ENCODE assay signal across 20 cellular contexts in the genomic region with DNA sequence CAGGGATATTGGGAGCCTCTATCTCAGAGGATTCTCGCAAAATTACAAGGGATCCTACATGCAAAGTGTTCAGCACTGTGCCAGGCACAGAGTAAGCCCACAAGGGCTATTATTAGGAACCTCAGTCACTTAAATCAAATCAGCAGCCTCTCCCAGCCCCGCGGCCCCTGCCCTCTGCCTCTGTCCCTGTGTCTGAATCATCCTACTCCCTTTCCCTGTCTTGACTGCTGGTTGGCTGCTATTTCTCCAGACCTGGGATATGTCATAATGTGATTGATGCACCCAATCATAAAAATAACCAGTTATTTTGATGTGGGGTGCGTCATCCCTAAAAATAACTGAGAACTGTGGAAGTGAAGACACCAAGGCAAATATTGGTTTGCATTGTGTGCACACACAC.
DNase-seq lines count a peak whose midpoint lies in the region; ATAC-seq and TF ChIP-seq lines count a peak whose summit lies in the region.
"Had no signal": no experiment of that assay in that cellular context is flagged by ENCODE, and none has a peak within 500 bp of the region (broad histone marks: within the 10 kb centered on the region; RNA-seq: fewer than 3 reads in every experiment).

No MANE protein-coding gene starts in this region.

- H3K27ac Mint-ChIP-seq in H9: no peak overlapping the region
- H3K27ac Mint-ChIP-seq: CD4-positive, CD25-positive, alpha-beta regulatory T cell had no signal

- H3K36me3 ChIP-seq in trophoblast cell (ENCODE audit: control insufficient read depth in 1 of 2, insufficient read depth in 2 of 2, low read length in 2 of 2) (no peaks in the 10 kb centered on the region), tibial artery (no peaks in the 10 kb centered on the region)

- POLR2A ChIA-PET in RWPE1 (lab: Yijun Ruan, JAX; ENCODE audit: low non-redundant PET): no interaction called here

- H3K4me1 ChIP-seq in H9 (ENCODE audit: insufficient read depth, low read length): peaks cover 11% of the 10 kb centered on the region; the same call in 1 of the 2 replicates
- H3K4me1 ChIP-seq in trophoblast cell (ENCODE audit: control insufficient read depth in 1 of 2, insufficient read depth in 2 of 2, low read length in 2 of 2): no peaks in the 10 kb centered on the region
- H3K4me1 ChIP-seq in tibial artery: no peaks in the 10 kb centered on the region

- H3K36me3 Mint-ChIP-seq in H9 (ENCODE audit: insufficient read depth in 1 of 3, low read depth in 3 of 3): peaks cover 0 to 1% (median 0%) of the 10 kb centered on the region in 3 experiments; a peak in 1 of 7 replicates
- H3K36me3 Mint-ChIP-seq: CD4-positive, CD25-positive, alpha-beta regulatory T cell had no signal

- DNase-seq in A172 (ENCODE audit: low spot score) (peak; percentile 57), H9 (no peak), RWPE1 (ENCODE audit: low spot score) (peak; percentile 19), trophoblast cell (no peak), tibial artery (no peak), COLO829 (ENCODE audit: low spot score) (no peak)
- DNase-seq: ACHN; AML-193; Calu3; CD4-positive, CD25-positive, alpha-beta regulatory T cell; DMS53; NCI-H1048; NCI-H146; NCI-H2081; NCI-H510A treated with DMSO at 0.1 percent for 48 hours; NCI-H82; SIG-M5 had no signal

- H2BK120ac ChIP-seq in H9 (ENCODE audit: low read depth, low read length, poor library complexity, severe bottlenecking) (no peak overlapping the region), trophoblast cell (ENCODE audit: insufficient read depth, low read length, poor library complexity) (no peak overlapping the region)

- H3K14ac ChIP-seq in H9 (ENCODE audit: insufficient read depth, low read length): no peak overlapping the region
- no peak overlapping the region for H3K14ac ChIP-seq in trophoblast cell (ENCODE audit: low read length)

- no peaks in the 10 kb centered on the region for H3K9me3 Mint-ChIP-seq in H9

- no peak overlapping the region for H3K27ac ChIP-seq in H9 (ENCODE audit: insufficient read length, low read depth, low read length)
- H3K27ac ChIP-seq in RWPE1: no peak overlapping the region
- no peak overlapping the region for H3K27ac ChIP-seq in trophoblast cell (ENCODE audit: low read depth, low read length)
- H3K27ac ChIP-seq in tibial artery: no peak overlapping the region
- H3K27ac ChIP-seq: PC-9 had no signal

- H3K9ac ChIP-seq in H9 (ENCODE audit: extremely low read depth, insufficient read length, low read length): no peak overlapping the region
- H3K9ac ChIP-seq in trophoblast cell (ENCODE audit: low read length): no peak overlapping the region

- H3K27me3 ChIP-seq in H9 (ENCODE audit: insufficient read depth, low read length) (no peaks in the 10 kb centered on the region), trophoblast cell (ENCODE audit: insufficient read depth, low read length) (no peaks in the 10 kb centered on the region), tibial artery (no peaks in the 10 kb centered on the region)

- H3K4me1 Mint-ChIP-seq in H9: peaks cover 30 to 35% of the 10 kb centered on the region in 2 experiments
- H3K4me1 Mint-ChIP-seq: CD4-positive, CD25-positive, alpha-beta regulatory T cell had no signal

- H4K91ac ChIP-seq in H9 (ENCODE audit: insufficient read length, low read depth, low read length) (no peak overlapping the region), trophoblast cell (ENCODE audit: low read depth, low read length) (no peak overlapping the region)

- no peak overlapping the region for H2AK5ac ChIP-seq in H9 (ENCODE audit: insufficient read length, low read length)
- no peak overlapping the region for H2AK5ac ChIP-seq in trophoblast cell (ENCODE audit: low read length)

- H3K9me3 ChIP-seq in H9 (ENCODE audit: control insufficient read depth, low read depth, low read length) (no peaks in the 10 kb centered on the region), trophoblast cell (ENCODE audit: insufficient read depth, low read depth, low read length) (peaks cover 18% of the 10 kb centered on the region), tibial artery (no peaks in the 10 kb centered on the region)

- intact Hi-C loops in tibial artery (cut with DNase I; ENCODE audit: low total_unique reads): no loop called here

- no peak overlapping the region for H2AFZ ChIP-seq in H9 (ENCODE audit: low read length)
- no peak overlapping the region for H2AFZ ChIP-seq in trophoblast cell (ENCODE audit: insufficient read depth, low read length, poor library complexity)
- H2AFZ ChIP-seq: PC-9 had no signal

- CTCF ChIA-PET in RWPE1 (lab: Yijun Ruan, JAX): no interaction called here

- no peaks in the 10 kb centered on the region for H3K27me3 Mint-ChIP-seq in H9 (ENCODE audit: low read depth)
- H3K27me3 Mint-ChIP-seq: CD4-positive, CD25-positive, alpha-beta regulatory T cell had no signal

- no peak overlapping the region for H2BK12ac ChIP-seq in H9 (ENCODE audit: insufficient read length, low read depth, low read length)
- no peak overlapping the region for H2BK12ac ChIP-seq in trophoblast cell (ENCODE audit: low read length)

- H4K5ac ChIP-seq in H9 (ENCODE audit: insufficient read length, low read depth, low read length): peak overlapping the region; percentile 21

- H3T11ph ChIP-seq in H9 (ENCODE audit: low read length): no peak overlapping the region

- H4K20me1 ChIP-seq in H9 (ENCODE audit: control insufficient read depth, insufficient read depth, insufficient read length): peaks cover 2% of the 10 kb centered on the region

- H3K18ac ChIP-seq in H9 (ENCODE audit: insufficient read length, low read depth, low read length) (no peak overlapping the region), trophoblast cell (ENCODE audit: low read length) (no peak overlapping the region)

- H3K4ac ChIP-seq in H9 (ENCODE audit: low read depth, low read length): no peak overlapping the region
- H3K4ac ChIP-seq in trophoblast cell (ENCODE audit: low read depth, low read length): no peak overlapping the region

- H2BK5ac ChIP-seq in H9 (ENCODE audit: insufficient read length, low read length): no peak overlapping the region
- H2BK5ac ChIP-seq in trophoblast cell (ENCODE audit: low read depth, low read length, poor library complexity): no peak overlapping the region

- no peak for ATAC-seq in HG02759 (IDR thresholded peaks at IDR 0.05; ENCODE audit: unreplicated experiment)
- ATAC-seq: HCT116 had no signal

- no peak overlapping the region for H2BK20ac ChIP-seq in H9 (ENCODE audit: low read depth, low read length, poor library complexity, severe bottlenecking)

- H2BK15ac ChIP-seq in H9 (ENCODE audit: low read depth, low read length): no peak overlapping the region

- H3K4me2 ChIP-seq in H9 (ENCODE audit: insufficient read depth, insufficient read length, low read length) (no peak overlapping the region), trophoblast cell (ENCODE audit: low read length) (no peak overlapping the region)
- H3K4me2 ChIP-seq: PC-9 had no signal

- H3K79me2 ChIP-seq in H9 (ENCODE audit: insufficient read depth, low read length) (no peaks in the 10 kb centered on the region), trophoblast cell (ENCODE audit: control insufficient read depth, insufficient read depth, low read length, poor library complexity) (no peaks in the 10 kb centered on the region)

- H3K23me2 ChIP-seq in H9 (ENCODE audit: insufficient read length, low read depth, low read length, poor library complexity, severe bottlenecking): no peaks in the 10 kb centered on the region

- H3K4me3 ChIP-seq in trophoblast cell (ENCODE audit: low read depth, low read length) (peak overlapping the region; percentile 39), tibial artery (no peak overlapping the region)
- H3K4me3 ChIP-seq: PC-9 had no signal

- TF ChIP-seq CTCF in H9 (conservative IDR thresholded peaks at IDR 0.05): no peak
- no peak for TF ChIP-seq CTCF in RWPE1 (conservative IDR thresholded peaks at IDR 0.05; ENCODE audit: low read depth)
- TF ChIP-seq CTCF in tibial artery (IDR thresholded peaks at IDR 0.05): no peak

- no peak overlapping the region for H3K56ac ChIP-seq in H9 (ENCODE audit: insufficient read length, low read depth, low read length)

- WGBS in H9 (ENCODE audit: extremely low coverage, insufficient read length, low lambda C conversion rate): no CpG with 5 or more reads among the region's 4 CpGs
- WGBS in trophoblast cell (ENCODE audit: extremely low coverage, insufficient coverage, insufficient read length): no CpG with 5 or more reads among the region's 4 CpGs

- H3K79me1 ChIP-seq in H9 (ENCODE audit: insufficient read depth, low read depth, low read length, poor library complexity, severe bottlenecking): no peaks in the 10 kb centered on the region
- H3K79me1 ChIP-seq in trophoblast cell (ENCODE audit: low read length): no peaks in the 10 kb centered on the region

- H3K4me3 Mint-ChIP-seq in H9: no peak overlapping the region
- H3K4me3 Mint-ChIP-seq: CD4-positive, CD25-positive, alpha-beta regulatory T cell had no signal

- H3K23ac ChIP-seq in H9 (ENCODE audit: insufficient read length, low read depth, low read length): peak overlapping the region; percentile 55
- H3K23ac ChIP-seq in trophoblast cell (ENCODE audit: low read length): no peak overlapping the region

- no peak overlapping the region for H4K12ac ChIP-seq in trophoblast cell (ENCODE audit: low read depth, low read length)

- H4K8ac ChIP-seq in H9 (replicated peaks; ENCODE audit: insufficient read length, low read depth, low read length): peak overlapping the region; percentile 46
- no peak overlapping the region for H4K8ac ChIP-seq in trophoblast cell (ENCODE audit: low read depth, low read length)

Comparison
In these comparisons a context has a peak if more than half of its experiments do, and no peak if none do; other contexts are left out.
1. DNase-seq: peak in A172 (single experiment) and RWPE1 (single experiment); none in H9 (single experiment), trophoblast cell (0 of 2), tibial artery (0 of 2) and COLO829 (single experiment).